9 cellular contexts compared by ENCODE assay signal in genomic region chr2:223101340-223102039, GRCh38. TPM values are rescaled to one million over a fixed set of nuclear protein-coding genes. Genes with fewer than 3 reads are reported as not detected.
A peak's percentile ranks its signal among the peaks of the same experiment; 100 is the strongest.
DNase-seq lines count a peak whose midpoint lies in the region; ATAC-seq and TF ChIP-seq lines count a peak whose summit lies in the region.
"Had no signal": no experiment of that assay in that cellular context is flagged by ENCODE, and none has a peak within 500 bp of the region (broad histone marks: within the 10 kb centered on the region; RNA-seq: fewer than 3 reads in every experiment).

No MANE protein-coding gene starts in this region.

- H3K27ac ChIP-seq in SJCRH30 (no peak overlapping the region), upper lobe of right lung (no peak overlapping the region)
- H3K27ac ChIP-seq: skin epidermis had no signal

- ATAC-seq in GM19463 (IDR thresholded peaks at IDR 0.05; ENCODE audit: unreplicated experiment) = peak; percentile 83
- ATAC-seq in HG03439 (IDR thresholded peaks at IDR 0.05; ENCODE audit: unreplicated experiment) = peak; percentile 79
- ATAC-seq in left ventricle myocardium superior = peak; percentile 65
- ATAC-seq in upper lobe of right lung = peak; percentile 72
- ATAC-seq in activated CD4-positive, CD25-positive, alpha-beta regulatory T cell treated with anti-CD3 and anti-CD28 coated beads, Interleukin-2, amount 50 U/mL, for 24 hours = no peak

- H3K27me3 ChIP-seq in SJCRH30 (no peaks in the 10 kb centered on the region; the same call in 1 of the 2 replicates), upper lobe of right lung (no peaks in the 10 kb centered on the region)

- TF ChIP-seq CTCF in upper lobe of right lung (IDR thresholded peaks at IDR 0.05) = peak; percentile 43

- DNase-seq in DMS53 (lab: John Stamatoyannopoulos, UW) = peak; percentile 73
- peak; percentile 13 to 32 for DNase-seq in SJCRH30
- DNase-seq in left ventricle myocardium superior = no peak
- no peak for DNase-seq in upper lobe of right lung
- no peak for DNase-seq in mesenteric fat pad (ENCODE audit: low spot score)

- H3K9me3 ChIP-seq in SJCRH30 (replicated peaks) (no peaks in the 10 kb centered on the region), upper lobe of right lung (no peaks in the 10 kb centered on the region)

- H3K36me3 ChIP-seq in SJCRH30 = no peaks in the 10 kb centered on the region
- no peaks in the 10 kb centered on the region for H3K36me3 ChIP-seq in upper lobe of right lung

- H3K4me1 ChIP-seq in SJCRH30 (no peaks in the 10 kb centered on the region), upper lobe of right lung (peaks cover 6% of the 10 kb centered on the region)

- H3K4me3 ChIP-seq in SJCRH30 (no peak overlapping the region), upper lobe of right lung (no peak overlapping the region)
- H3K4me3 ChIP-seq: skin epidermis had no signal

- intact Hi-C loops in left ventricle myocardium superior (cut with micrococcal nuclease) (loop anchor here (10.0 kb wide), 1 partner anchor 127 kb away; no protein-coding TSS in a partner anchor), upper lobe of right lung (cut with DNase I) (no loop called here)

RNA-seq across cellular contexts. Expression of gene KCNE4, which starts 49.5 kb away (rescaled TPM):
- 0.02 TPM in 1 of 2 replicates, not detected in the other for total RNA-seq in SJCRH30 (2014; rRNA removed; shearing (Covaris generic))
- total RNA-seq in left ventricle myocardium superior (3.0 TPM), upper lobe of right lung (0.61 TPM), mesenteric fat pad (15.0 TPM)

Comparison
In these comparisons a context has a peak if more than half of its experiments do, and no peak if none do; other contexts are left out.
1. DNase-seq: peak in DMS53 (single experiment) and SJCRH30 (2 of 2); none in left ventricle myocardium superior (single experiment), upper lobe of right lung (single experiment) and mesenteric fat pad (single experiment).
2. ATAC-seq: peak in GM19463 (single experiment), HG03439 (single experiment), left ventricle myocardium superior (single experiment) and upper lobe of right lung (single experiment); none in activated CD4-positive, CD25-positive, alpha-beta regulatory T cell treated with anti-CD3 and anti-CD28 coated beads, Interleukin-2, amount 50 U/mL, for 24 hours (0 of 2).